ENCODE assay signal across 13 cellular contexts in genomic region chr10:79277579-79277978, GRCh38.
"Had no signal": no experiment of that assay in that cellular context is flagged by ENCODE, and none has a peak within 500 bp of the region (broad histone marks: within the 10 kb centered on the region; RNA-seq: fewer than 3 reads in every experiment).

No MANE protein-coding gene starts in this region.

- H3K9me3 Mint-ChIP-seq: activated B cell treated with CpG ODN at 0.5 μM for 24 hours; activated CD4-positive, alpha-beta T cell treated with anti-CD3 and anti-CD28 coated beads, Interleukin-2, amount 10 ng/mL, durations not matched to agents 24 days and 14 days; activated naive CD8-positive, alpha-beta T cell treated with anti-CD3 and anti-CD28 coated beads, Interleukin-2, amount 50 U/mL, for 24 hours; T-helper 1 cell treated with Interleukin-12 subunit alpha and Interleukin-12 subunit beta and Interleukin-4 antibody, amounts not matched to agents 30 μg/mL and 1 μg/mL, for 36 hours had no signal

- DNase-seq: activated B cell treated with CpG ODN at 0.5 μM for 24 hours; activated CD4-positive, alpha-beta T cell treated with anti-CD3 and anti-CD28 coated beads, Interleukin-2, amount 10 ng/mL, durations not matched to agents 24 days and 14 days; activated naive CD4-positive, alpha-beta T cell treated with Interleukin-2 at 50 U/mL for 16 hours; activated naive CD8-positive, alpha-beta T cell treated with anti-CD3 and anti-CD28 coated beads, Interleukin-2, amount 50 U/mL, for 24 hours; foreskin melanocyte; lower lobe of right lung; naive B cell; right lobe of liver; spleen; stimulated activated CD4-positive, alpha-beta T cell treated with anti-CD3 and anti-CD28 coated beads, Interleukin-1b, Interleukin-23, amount 100 ng/mL, for 48 hours; stimulated activated naive CD4-positive, alpha-beta T cell had no signal

- H3K27ac Mint-ChIP-seq: activated B cell treated with CpG ODN at 0.5 μM for 24 hours; activated CD4-positive, alpha-beta T cell treated with anti-CD3 and anti-CD28 coated beads, Interleukin-2, amount 10 ng/mL, durations not matched to agents 24 days and 14 days; activated naive CD8-positive, alpha-beta T cell treated with anti-CD3 and anti-CD28 coated beads, Interleukin-2, amount 50 U/mL, for 24 hours; T-helper 1 cell treated with Interleukin-12 subunit alpha and Interleukin-12 subunit beta and Interleukin-4 antibody, amounts not matched to agents 30 μg/mL and 1 μg/mL, for 36 hours had no signal

- H3K4me1 Mint-ChIP-seq: activated naive CD8-positive, alpha-beta T cell treated with anti-CD3 and anti-CD28 coated beads, Interleukin-2, amount 50 U/mL, for 24 hours had no signal

- H3K27ac ChIP-seq: lower lobe of right lung, right lobe of liver, spleen, suprapubic skin had no signal

- H3K27me3 Mint-ChIP-seq: activated B cell treated with CpG ODN at 0.5 μM for 24 hours; activated CD4-positive, alpha-beta T cell treated with anti-CD3 and anti-CD28 coated beads, Interleukin-2, amount 10 ng/mL, durations not matched to agents 24 days and 14 days; activated naive CD8-positive, alpha-beta T cell treated with anti-CD3 and anti-CD28 coated beads, Interleukin-2, amount 50 U/mL, for 24 hours; naive B cell had no signal

- ATAC-seq: activated naive CD8-positive, alpha-beta T cell treated with anti-CD3 and anti-CD28 coated beads, Interleukin-2, amount 50 U/mL, for 24 hours; lower lobe of right lung had no signal

- H3K4me3 Mint-ChIP-seq: activated B cell treated with CpG ODN at 0.5 μM for 24 hours; activated CD4-positive, alpha-beta T cell treated with anti-CD3 and anti-CD28 coated beads, Interleukin-2, amount 10 ng/mL, durations not matched to agents 24 days and 14 days; activated naive CD8-positive, alpha-beta T cell treated with anti-CD3 and anti-CD28 coated beads, Interleukin-2, amount 50 U/mL, for 24 hours; naive B cell; T-helper 1 cell treated with Interleukin-12 subunit alpha and Interleukin-12 subunit beta and Interleukin-4 antibody, amounts not matched to agents 30 μg/mL and 1 μg/mL, for 36 hours had no signal
